8 cellular contexts compared by ENCODE assay signal in the genomic region with DNA sequence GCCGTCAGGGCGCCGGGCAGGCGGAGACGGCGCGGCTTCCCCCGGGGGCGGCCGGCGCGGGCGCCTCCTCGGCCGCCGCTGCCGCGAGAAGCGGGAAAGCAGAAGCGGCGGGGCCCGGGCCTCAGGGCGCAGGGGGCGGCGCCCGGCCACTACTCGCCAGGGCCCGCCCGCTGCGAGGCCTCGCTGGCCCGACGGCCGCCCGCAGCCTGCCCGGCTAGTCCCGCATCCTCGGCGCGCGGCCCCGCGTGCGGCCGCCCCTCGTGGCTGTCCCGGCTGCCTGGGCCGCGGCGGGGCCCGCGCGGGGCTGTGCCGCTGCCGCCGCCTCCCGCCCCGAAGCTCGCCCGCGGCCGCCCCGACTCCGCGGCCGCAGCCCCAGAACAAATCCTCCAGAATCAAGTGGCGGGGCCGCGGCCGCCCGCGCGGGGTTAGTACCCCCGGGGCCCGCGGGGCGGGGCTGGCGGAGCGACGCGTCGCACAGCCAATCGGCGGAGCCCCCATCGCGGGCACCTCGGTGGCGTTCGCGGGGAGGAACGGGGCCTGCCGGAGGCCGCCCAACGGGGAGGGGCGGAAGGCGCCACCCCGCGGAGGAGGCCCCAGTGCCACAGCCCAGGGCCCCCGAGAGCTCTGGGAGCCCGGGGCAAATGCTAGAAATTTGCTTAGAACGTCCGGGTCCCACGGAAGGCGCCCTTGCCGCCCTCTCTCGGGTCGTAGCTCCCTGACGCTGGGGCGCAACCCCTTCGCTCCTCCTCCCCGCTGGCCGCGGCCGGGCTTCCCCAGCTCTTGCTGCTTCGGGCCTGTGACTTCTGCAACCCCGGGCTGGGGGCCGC. TPM values are rescaled to one million over a fixed set of nuclear protein-coding genes. Genes with fewer than 3 reads are reported as not detected.
DNase-seq lines count a peak whose midpoint lies in the region; ATAC-seq and TF ChIP-seq lines count a peak whose summit lies in the region.

A gene (minus strand): TSS at position 401 of the 827 bp plus-strand sequence. CDS start 408 bp downstream, outside the sequence.

- no peak within 1 kb of the TSS for H3K27ac Mint-ChIP-seq in Caco-2 (ENCODE audit: unreplicated experiment)
- H3K27ac Mint-ChIP-seq in activated T-helper 1 cell treated with anti-CD3 and anti-CD28 coated beads, Interleukin-12 subunit alpha, Interleukin-12 subunit beta, Interleukin-2, Interleukin-4 antibody, amounts not matched to agents 30 ng/mL and 10 ng/mL and 1 ng/mL, durations not matched to agents 14 hours and 24 hours and 36 hours = peak within 1 kb of the TSS; percentile 92

- H3K4me3 ChIP-seq in Caco-2 (ENCODE audit: low read depth, low read length) (peak within 1 kb of the TSS; percentile 42), OCI-LY3 (ENCODE audit: low read length) (peak within 1 kb of the TSS; percentile 94), right cardiac atrium (ENCODE audit: low read length) (peak within 1 kb of the TSS; percentile 42)

- peak within 1 kb of the TSS; percentile 74 for H3K9ac ChIP-seq in OCI-LY3 (ENCODE audit: low read length)

- peaks cover 34% of the 10 kb centered on the region for H4K20me1 ChIP-seq in OCI-LY3 (ENCODE audit: insufficient read depth, low read length)

- H3K4me1 Mint-ChIP-seq in Caco-2 (ENCODE audit: low read depth, unreplicated experiment) = no peaks in the 10 kb centered on the region
- H3K4me1 Mint-ChIP-seq in activated T-helper 1 cell treated with anti-CD3 and anti-CD28 coated beads, Interleukin-12 subunit alpha, Interleukin-12 subunit beta, Interleukin-2, Interleukin-4 antibody, amounts not matched to agents 30 ng/mL and 10 ng/mL and 1 ng/mL, durations not matched to agents 14 hours and 24 hours and 36 hours (ENCODE audit: low read depth) = peaks cover 72% of the 10 kb centered on the region

- H3K4me1 ChIP-seq in Caco-2 (no peaks in the 10 kb centered on the region), OCI-LY3 (ENCODE audit: low read length) (peaks cover 54% of the 10 kb centered on the region), right cardiac atrium (ENCODE audit: control insufficient read depth, insufficient read depth, low read length) (no peaks in the 10 kb centered on the region)

- no peaks in the 10 kb centered on the region for H3K36me3 Mint-ChIP-seq in Caco-2 (ENCODE audit: insufficient read depth, unreplicated experiment)
- peaks cover 50% of the 10 kb centered on the region for H3K36me3 Mint-ChIP-seq in activated T-helper 1 cell treated with anti-CD3 and anti-CD28 coated beads, Interleukin-12 subunit alpha, Interleukin-12 subunit beta, Interleukin-2, Interleukin-4 antibody, amounts not matched to agents 30 ng/mL and 10 ng/mL and 1 ng/mL, durations not matched to agents 14 hours and 24 hours and 36 hours (ENCODE audit: low read depth)

- H3K36me3 ChIP-seq in Caco-2 (ENCODE audit: control insufficient read depth, insufficient read depth, low read length) (no peaks in the 10 kb centered on the region), OCI-LY3 (replicated peaks; ENCODE audit: low read depth, low read length) (peaks cover 31% of the 10 kb centered on the region)

- H3K27ac ChIP-seq in OCI-LY3 (ENCODE audit: low read length) = peak within 1 kb of the TSS; percentile 88
- H3K27ac ChIP-seq in right cardiac atrium (ENCODE audit: low read length) = no peak within 1 kb of the TSS

- H3K9me3 ChIP-seq in Caco-2 (no peaks in the 10 kb centered on the region), OCI-LY3 (ENCODE audit: insufficient read depth, low read length) (no peaks in the 10 kb centered on the region), right cardiac atrium (ENCODE audit: control insufficient read depth, low read length) (no peaks in the 10 kb centered on the region)

- no peaks in the 10 kb centered on the region; the same call in 1 of the 2 replicates for H3K27me3 ChIP-seq in Caco-2 (replicated peaks; ENCODE audit: control insufficient read depth, insufficient read depth, low read length)
- H3K27me3 ChIP-seq in OCI-LY3 (ENCODE audit: low read depth, low read length) = peaks cover 18% of the 10 kb centered on the region
- H3K27me3 ChIP-seq in right cardiac atrium (ENCODE audit: control insufficient read depth, insufficient read depth) = no peaks in the 10 kb centered on the region

- POLR2A ChIA-PET in Caco-2 (lab: Charles Lee) = no interaction called here

- H3K79me2 ChIP-seq in OCI-LY3 (ENCODE audit: low read length) = peaks cover 49% of the 10 kb centered on the region

- no peak within 1 kb of the TSS for H2AFZ ChIP-seq in OCI-LY3 (ENCODE audit: low read depth, low read length)

- CTCF ChIA-PET in Caco-2 (lab: Charles Lee) = no interaction called here

- H3K27me3 Mint-ChIP-seq in Caco-2 (ENCODE audit: insufficient read depth, unreplicated experiment) = peaks cover 4% of the 10 kb centered on the region
- peaks cover 1% of the 10 kb centered on the region for H3K27me3 Mint-ChIP-seq in activated T-helper 1 cell treated with anti-CD3 and anti-CD28 coated beads, Interleukin-12 subunit alpha, Interleukin-12 subunit beta, Interleukin-2, Interleukin-4 antibody, amounts not matched to agents 30 ng/mL and 10 ng/mL and 1 ng/mL, durations not matched to agents 14 hours and 24 hours and 36 hours (ENCODE audit: insufficient read depth)

- ATAC-seq in GM19351 (IDR thresholded peaks at IDR 0.05; ENCODE audit: unreplicated experiment) (peak; percentile 71), HG03442 (IDR thresholded peaks at IDR 0.05; ENCODE audit: unreplicated experiment) (peak; percentile 73), right cardiac atrium (peak; percentile 40 to 59)

- no peak for TF ChIP-seq CTCF in Caco-2 (IDR thresholded peaks at IDR 0.05; ENCODE audit: insufficient read depth in 1 of 2, low read depth in 1 of 2, low read length in 1 of 2, severe bottlenecking in 1 of 2, unreplicated experiment in 1 of 2)
- TF ChIP-seq CTCF in OCI-LY3 (IDR thresholded peaks at IDR 0.05; ENCODE audit: low read depth, low read length) = peak; percentile 19; the same call in 1 of the 2 replicates

- peak within 1 kb of the TSS; percentile 44 for H3K4me3 Mint-ChIP-seq in Caco-2 (ENCODE audit: unreplicated experiment)
- peak within 1 kb of the TSS; percentile 95 for H3K4me3 Mint-ChIP-seq in activated T-helper 1 cell treated with anti-CD3 and anti-CD28 coated beads, Interleukin-12 subunit alpha, Interleukin-12 subunit beta, Interleukin-2, Interleukin-4 antibody, amounts not matched to agents 30 ng/mL and 10 ng/mL and 1 ng/mL, durations not matched to agents 14 hours and 24 hours and 36 hours

- DNase-seq in Caco-2 (peak; percentile 51 to 70), right cardiac atrium (peak; percentile 52 to 90 (median 87)), RKO (ENCODE audit: low spot score) (no peak)
- DNase-seq in activated T-helper 1 cell treated with anti-CD3 and anti-CD28 coated beads, Interleukin-12 subunit alpha, Interleukin-12 subunit beta, Interleukin-2, Interleukin-4 antibody, amounts not matched to agents 30 ng/mL and 10 ng/mL and 1 ng/mL, durations not matched to agents 14 hours and 24 hours and 36 hours (ENCODE audit: low spot score) = peak; percentile 89
- DNase-seq in stimulated activated CD4-positive, alpha-beta T cell treated with anti-CD3 and anti-CD28 coated beads, Interleukin-15, amount 100 ng/mL, for 48 hours (ENCODE audit: low read depth in 2 of 2) = peak; percentile 79 to 88

- no peaks in the 10 kb centered on the region for H3K9me3 Mint-ChIP-seq in Caco-2 (ENCODE audit: unreplicated experiment)
- no peaks in the 10 kb centered on the region for H3K9me3 Mint-ChIP-seq in activated T-helper 1 cell treated with anti-CD3 and anti-CD28 coated beads, Interleukin-12 subunit alpha, Interleukin-12 subunit beta, Interleukin-2, Interleukin-4 antibody, amounts not matched to agents 30 ng/mL and 10 ng/mL and 1 ng/mL, durations not matched to agents 14 hours and 24 hours and 36 hours

- no TSS peak for BruUV-seq in Caco-2 (replicated peaks; lab: Mats Ljungman, UMichigan)

- intact Hi-C loops in Caco-2 (cut with micrococcal nuclease; ENCODE audit: unreplicated experiment) = no loop called here
- intact Hi-C loops in activated T-helper 1 cell treated with anti-CD3 and anti-CD28 coated beads, Interleukin-12 subunit alpha, Interleukin-12 subunit beta, Interleukin-2, Interleukin-4 antibody, amounts not matched to agents 30 ng/mL and 10 ng/mL and 1 ng/mL, durations not matched to agents 14 hours and 24 hours and 36 hours (cut with micrococcal nuclease) = loop anchor here (1.0 to 10.0 kb wide), 7 partner anchors 25 to 747 kb away; a partner anchor contains a TSS
- intact Hi-C loops in right cardiac atrium (cut with DNase I) = loop anchor here in 2 of 4 donors (10.0 kb wide), 2 partner anchors 175 to 275 kb away; no protein-coding TSS in a partner anchor

- peak within 1 kb of the TSS; percentile 92 for H3K4me2 ChIP-seq in OCI-LY3 (ENCODE audit: low read length)

- 2% methylated on average over 117 of the region's 117 CpGs for WGBS in right cardiac atrium

RNA-seq across cellular contexts. Expression of the gene that starts here (rescaled TPM):
- total RNA-seq in Caco-2 (2022) (1.1 and 1.6 TPM in 2 replicates), right cardiac atrium (1 to 10 TPM in 2 of 4 donors, under 1 TPM in 2; 0.79 to 1.8 (median 0.96) TPM)
- 133 and 140 TPM in 2 replicates for total RNA-seq in activated T-helper 1 cell treated with anti-CD3 and anti-CD28 coated beads, Interleukin-12 subunit alpha, Interleukin-12 subunit beta, Interleukin-2, Interleukin-4 antibody, amounts not matched to agents 30 ng/mL and 10 ng/mL and 1 ng/mL, durations not matched to agents 14 hours and 24 hours and 36 hours
- polyA plus RNA-seq in right cardiac atrium = 0.34 TPM

Comparison
In these comparisons a context has a peak if more than half of its experiments do, and no peak if none do; other contexts are left out.
1. RNA of the gene that starts here (total RNA-seq): 133 to 140 TPM in activated T-helper 1 cell treated with anti-CD3 and anti-CD28 coated beads, Interleukin-12 subunit alpha, Interleukin-12 subunit beta, Interleukin-2, Interleukin-4 antibody, amounts not matched to agents 30 ng/mL and 10 ng/mL and 1 ng/mL, durations not matched to agents 14 hours and 24 hours and 36 hours; 1.1 to 1.6 TPM in Caco-2 and 0.79 to 1.8 TPM in right cardiac atrium; every median in the first group is over 10 times any median in the second.
2. H3K4me3 ChIP-seq: peak in every context shown above with its lines; median percentile 94 in OCI-LY3; 42 in Caco-2; 42 in right cardiac atrium.
3. Peak in every context shown above with its lines, with median percentiles within 50 percentile points of each other: ATAC-seq.